Comparison of ENCODE assay signal across 8 cellular contexts in genomic region chr9:6008169-6008979, GRCh38. TPM values are rescaled to one million over a fixed set of nuclear protein-coding genes. Genes with fewer than 3 reads are reported as not detected.
DNase-seq lines count a peak whose midpoint lies in the region; TF ChIP-seq lines count a peak whose summit lies in the region.

No MANE protein-coding gene starts in this region.

- H3K4me3 ChIP-seq in HFF-Myc (replicated peaks; ENCODE audit: low read depth, low read length): peak overlapping the region; percentile 64

- no peak for TF ChIP-seq CTCF in HFF-Myc (IDR thresholded peaks at IDR 0.05; ENCODE audit: low read depth, low read length, missing control alignments)

- DNase-seq in GM04503 (ENCODE audit: low read depth) (peak; percentile 83), HFF-Myc (ENCODE audit: extremely low read depth, low read depth) (peak; percentile 96), MV-4-11 (lab: John Stamatoyannopoulos, UW) (peak; percentile 97), SK-MEL-5 (ENCODE audit: low read depth, low spot score) (peak; percentile 97), germinal center (ENCODE audit: low spot score) (peak; percentile 93), non-pigmented ciliary epithelial cell (ENCODE audit: low read depth) (peak; percentile 94), superior temporal gyrus (ENCODE audit: extremely low spot score) (peak; percentile 99)
- peak; percentile 92 for DNase-seq in activated naive CD4-positive, alpha-beta T cell treated with anti-CD3 and anti-CD28 coated beads, Interleukin-2, amount 50 U/mL, for 16 hours

- in situ Hi-C loops in SK-MEL-5 (cut with HindIII; ENCODE audit: low pct_unique_long_range_greater_than_20kb, low sequenced_read_pairs): no loop called here

RNA-seq across cellular contexts. Expression of gene RANBP6, which starts 7.0 kb away (rescaled TPM):
- total RNA-seq in SK-MEL-5 (2014; rRNA removed; shearing (Covaris generic)): 15.0 and 18.1 TPM in 2 replicates
- polyA plus RNA-seq in SK-MEL-5 (2015; cell fraction: cytosol; rRNA removed): 9.8 and 10.2 TPM in 2 replicates
- polyA plus RNA-seq in SK-MEL-5 (2015; cell fraction: nucleus; rRNA removed): 47.5 and 68.4 TPM in 2 replicates

Comparison
In these comparisons a context has a peak if more than half of its experiments do, and no peak if none do; other contexts are left out.
1. Peak in every context shown above with its lines: DNase-seq and H3K4me3 ChIP-seq.